ENCODE assay signal across 20 cellular contexts in genomic region chr17:78669975-78670518, GRCh38.
DNase-seq lines count a peak whose midpoint lies in the region; ATAC-seq and TF ChIP-seq lines count a peak whose summit lies in the region.
"Had no signal": no experiment of that assay in that cellular context is flagged by ENCODE, and none has a peak within 500 bp of the region (broad histone marks: within the 10 kb centered on the region; RNA-seq: fewer than 3 reads in every experiment).

No MANE protein-coding gene starts in this region.

- H3K27ac ChIP-seq in RWPE2 (ENCODE audit: poor library complexity, severe bottlenecking), result no peak overlapping the region
- H3K27ac ChIP-seq: 22Rv1, neural progenitor cell, prostate gland, transverse colon had no signal

- no peaks in the 10 kb centered on the region for H3K27me3 ChIP-seq in RWPE2 (ENCODE audit: insufficient read depth, poor library complexity, severe bottlenecking)
- H3K27me3 ChIP-seq: neural progenitor cell, transverse colon had no signal

- H3K36me3 Mint-ChIP-seq in T-helper 2 cell treated with Interferon-gamma antibody and Interleukin-4, amounts not matched to agents 5 μg/mL and 100 μg/mL, for 36 hours (ENCODE audit: low read depth), result peaks cover 38% of the 10 kb centered on the region

- no peak overlapping the region for H3K4me3 ChIP-seq in RWPE2 (ENCODE audit: severe bottlenecking)
- H3K4me3 ChIP-seq: neural progenitor cell, prostate gland, transverse colon had no signal

- H3K9me3 Mint-ChIP-seq in T-helper 2 cell treated with Interferon-gamma antibody and Interleukin-4, amounts not matched to agents 5 μg/mL and 100 μg/mL, for 36 hours, result no peaks in the 10 kb centered on the region
- H3K9me3 Mint-ChIP-seq: HFFc6; neural progenitor cell; stimulated activated naive CD8-positive, alpha-beta T cell treated with anti-CD3 and anti-CD28 coated beads, Interleukin-15, Interleukin-2, amounts not matched to agents 100 ng/mL and 50 ng/mL, for 24 hours had no signal

- no peak for DNase-seq in T-helper 2 cell treated with Interferon-gamma antibody and Interleukin-4, amounts not matched to agents 5 μg/mL and 100 μg/mL, for 36 hours (ENCODE audit: low spot score)
- DNase-seq in T-helper 2 cell (no peak), RWPE2 (ENCODE audit: low spot score) (peak; percentile 61), sciatic nerve (ENCODE audit: low spot score) (peak; percentile 48), HK-2 (ENCODE audit: unreplicated experiment) (no peak), GM10266 (ENCODE audit: extremely low spot score) (no peak)
- DNase-seq: activated CD4-positive, alpha-beta T cell treated with anti-CD3 and anti-CD28 coated beads for 4 hours; activated gamma-delta T cell treated with Interleukin-2 at 50 U/mL for 16 hours; effector memory CD4-positive, alpha-beta T cell; glutamatergic neuron; HFFc6; left colon; NCI-H146; transverse colon had no signal

- no peak for TF ChIP-seq CTCF in RWPE2 (IDR thresholded peaks at IDR 0.05; ENCODE audit: poor library complexity, severe bottlenecking)
- no peak for TF ChIP-seq CTCF in GM10266 (IDR thresholded peaks at IDR 0.05; ENCODE audit: control insufficient read depth, insufficient read depth, low read depth, missing control alignments)

- peaks cover 29% of the 10 kb centered on the region for H3K4me1 ChIP-seq in RWPE2 (ENCODE audit: insufficient read depth, poor library complexity, severe bottlenecking)

- H3K4me1 Mint-ChIP-seq in T-helper 2 cell treated with Interferon-gamma antibody and Interleukin-4, amounts not matched to agents 5 μg/mL and 100 μg/mL, for 36 hours (ENCODE audit: low read depth), result peaks cover 24% of the 10 kb centered on the region

- H3K27me3 Mint-ChIP-seq in T-helper 2 cell treated with Interferon-gamma antibody and Interleukin-4, amounts not matched to agents 5 μg/mL and 100 μg/mL, for 36 hours (ENCODE audit: low read depth), result no peaks in the 10 kb centered on the region
- H3K27me3 Mint-ChIP-seq: stimulated activated naive CD8-positive, alpha-beta T cell treated with anti-CD3 and anti-CD28 coated beads, Interleukin-15, Interleukin-2, amounts not matched to agents 100 ng/mL and 50 ng/mL, for 24 hours had no signal

- H3K4me3 Mint-ChIP-seq in T-helper 2 cell treated with Interferon-gamma antibody and Interleukin-4, amounts not matched to agents 5 μg/mL and 100 μg/mL, for 36 hours, result no peak overlapping the region
- H3K4me3 Mint-ChIP-seq: HFFc6; neural progenitor cell; stimulated activated naive CD8-positive, alpha-beta T cell treated with anti-CD3 and anti-CD28 coated beads, Interleukin-15, Interleukin-2, amounts not matched to agents 100 ng/mL and 50 ng/mL, for 24 hours had no signal

- peaks cover 20% of the 10 kb centered on the region for H3K36me3 ChIP-seq in RWPE2 (ENCODE audit: low read depth)
- H3K36me3 ChIP-seq: neural progenitor cell, prostate gland had no signal

- ATAC-seq in RWPE2 (ENCODE audit: low read depth) (no peak), esophagus mucosa (peak; percentile 68), sciatic nerve (no peak), GM21619 (IDR thresholded peaks at IDR 0.05; ENCODE audit: unreplicated experiment) (no peak)
- ATAC-seq: left colon had no signal

- no peaks in the 10 kb centered on the region for H3K9me3 ChIP-seq in RWPE2 (ENCODE audit: severe bottlenecking)
- H3K9me3 ChIP-seq: prostate gland, transverse colon had no signal

- intact Hi-C loops in sciatic nerve (cut with DNase I), result no loop called here

- H3K27ac Mint-ChIP-seq in T-helper 2 cell treated with Interferon-gamma antibody and Interleukin-4, amounts not matched to agents 5 μg/mL and 100 μg/mL, for 36 hours, result peak overlapping the region; percentile 67
- H3K27ac Mint-ChIP-seq: HFFc6 had no signal

Comparison
In these comparisons a context has a peak if more than half of its experiments do, and no peak if none do; other contexts are left out.
1. DNase-seq: peak in RWPE2 (single experiment) and sciatic nerve (single experiment); none in T-helper 2 cell treated with Interferon-gamma antibody and Interleukin-4, amounts not matched to agents 5 μg/mL and 100 μg/mL, for 36 hours (single experiment), T-helper 2 cell (0 of 5), HK-2 (single experiment) and GM10266 (single experiment).